25 cellular contexts compared by ENCODE assay signal in genomic region chr5:39762761-39763160, GRCh38.
"Had no signal": no experiment of that assay in that cellular context is flagged by ENCODE, and none has a peak within 500 bp of the region (broad histone marks: within the 10 kb centered on the region; RNA-seq: fewer than 3 reads in every experiment).

No MANE protein-coding gene starts in this region.

- H2AFZ ChIP-seq: neural progenitor cell had no signal

- H3K9me3 ChIP-seq: esophagus squamous epithelium, gastrocnemius medialis, prostate gland, right atrium auricular region, stomach, thyroid gland had no signal

- H3K36me3 ChIP-seq: esophagus squamous epithelium, gastrocnemius medialis, neural progenitor cell, prostate gland, right atrium auricular region, stomach, thyroid gland had no signal

- FAIRE-seq: keratinocyte, urothelium cell line had no signal

- H3K4me1 Mint-ChIP-seq: memory B cell; naive thymus-derived CD4-positive, alpha-beta T cell; stimulated activated effector memory CD8-positive, alpha-beta T cell treated with anti-CD3 and anti-CD28 coated beads, Interleukin-12 subunit alpha, Interleukin-12 subunit beta, amount 100 ng/mL, for 72 hours had no signal

- H3K4me3 Mint-ChIP-seq: memory B cell; mesothelial cell of epicardium; naive thymus-derived CD4-positive, alpha-beta T cell; nephron; neural progenitor cell; stimulated activated effector memory CD8-positive, alpha-beta T cell treated with anti-CD3 and anti-CD28 coated beads, Interleukin-12 subunit alpha, Interleukin-12 subunit beta, amount 100 ng/mL, for 72 hours; type B pancreatic cell had no signal

- H3K36me3 Mint-ChIP-seq: memory B cell; mesothelial cell of epicardium; naive thymus-derived CD4-positive, alpha-beta T cell; neural progenitor cell; stimulated activated effector memory CD8-positive, alpha-beta T cell treated with anti-CD3 and anti-CD28 coated beads, Interleukin-12 subunit alpha, Interleukin-12 subunit beta, amount 100 ng/mL, for 72 hours; type B pancreatic cell had no signal

- DNase-seq: cerebellar nuclear complex; effector CD8-positive, alpha-beta T cell; erythroblast; esophagus squamous epithelium; gastrocnemius medialis; head of caudate nucleus; naive thymus-derived CD4-positive, alpha-beta T cell; stimulated activated CD4-positive, alpha-beta T cell treated with anti-CD3 and anti-CD28 coated beads, Interleukin-2, amount 100 ng/mL, for 24 hours; stimulated activated CD4-positive, alpha-beta T cell treated with anti-CD3 and anti-CD28 coated beads, Interleukin-4, amount 100 ng/mL, for 24 hours; stimulated activated naive CD4-positive, alpha-beta T cell treated with Interleukin-2 at 50 U/mL for 16 hours; stomach; thyroid gland had no signal

- ATAC-seq: gastrocnemius medialis; left lobe of liver; naive thymus-derived CD4-positive, alpha-beta T cell; sciatic nerve; stimulated activated effector memory CD8-positive, alpha-beta T cell treated with anti-CD3 and anti-CD28 coated beads, Interleukin-12 subunit alpha, Interleukin-12 subunit beta, amount 100 ng/mL, for 72 hours had no signal

- H3K27ac ChIP-seq: gastrocnemius medialis, neural progenitor cell, prostate gland, thyroid gland had no signal

- H3K4me3 ChIP-seq: esophagus squamous epithelium, gastrocnemius medialis, lung, neural progenitor cell, prostate gland, right atrium auricular region, stomach, thyroid gland had no signal

- H3K4me1 ChIP-seq: esophagus squamous epithelium, gastrocnemius medialis, neural progenitor cell, prostate gland, right atrium auricular region, stomach, thyroid gland had no signal

- H3K9me3 Mint-ChIP-seq: memory B cell; nephron; neural progenitor cell; stimulated activated effector memory CD8-positive, alpha-beta T cell treated with anti-CD3 and anti-CD28 coated beads, Interleukin-12 subunit alpha, Interleukin-12 subunit beta, amount 100 ng/mL, for 72 hours; type B pancreatic cell had no signal

- H3K4me2 ChIP-seq: neural progenitor cell had no signal

- H3K9ac ChIP-seq: neural progenitor cell had no signal

- H3K27ac Mint-ChIP-seq: memory B cell; mesothelial cell of epicardium; naive thymus-derived CD4-positive, alpha-beta T cell; nephron; neural progenitor cell; stimulated activated effector memory CD8-positive, alpha-beta T cell treated with anti-CD3 and anti-CD28 coated beads, Interleukin-12 subunit alpha, Interleukin-12 subunit beta, amount 100 ng/mL, for 72 hours; type B pancreatic cell had no signal

- H3K27me3 Mint-ChIP-seq: type B pancreatic cell had no signal

- H3K27me3 ChIP-seq: esophagus squamous epithelium, gastrocnemius medialis, neural progenitor cell, right atrium auricular region, stomach, thyroid gland had no signal
